ENCODE assay signal across 15 cellular contexts in the genomic region with DNA sequence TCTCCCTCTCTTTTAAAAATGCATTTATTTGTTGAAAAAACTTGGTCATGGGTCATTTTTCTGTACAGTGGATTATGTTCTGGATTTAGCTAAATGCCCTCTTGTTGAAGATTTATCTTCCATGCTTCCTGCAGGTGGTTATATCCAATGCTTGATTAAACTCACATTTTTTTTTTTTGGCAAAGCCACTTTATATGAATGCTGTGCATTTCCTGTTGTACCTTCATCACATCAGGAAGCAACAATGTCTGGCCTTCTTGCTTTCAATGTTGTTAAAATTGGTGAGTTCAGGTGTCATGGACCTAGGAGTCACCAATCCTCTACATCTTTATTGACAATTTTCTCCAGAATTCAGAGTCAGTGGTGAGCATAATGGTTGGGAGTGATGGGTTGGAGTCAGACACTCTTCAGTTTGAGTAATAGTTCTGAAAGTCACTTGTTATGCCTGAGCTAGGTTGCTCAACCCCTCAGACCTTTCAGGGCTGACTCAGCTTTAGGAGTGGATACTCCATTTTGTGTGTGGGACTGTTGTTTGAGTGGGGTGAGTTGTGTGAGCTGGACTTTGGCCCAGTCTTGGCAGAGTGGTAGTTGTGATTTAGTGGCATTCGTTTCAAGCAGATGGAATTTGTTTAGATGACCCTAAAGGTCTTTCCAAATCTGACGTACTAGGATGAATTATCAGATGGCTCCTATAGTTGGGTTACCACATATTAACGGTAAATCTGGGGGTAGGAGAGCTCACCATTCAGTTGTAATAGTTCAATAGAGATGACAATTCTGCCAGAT.
DNase-seq lines count a peak whose midpoint lies in the region; ATAC-seq and TF ChIP-seq lines count a peak whose summit lies in the region.
"Had no signal": no experiment of that assay in that cellular context is flagged by ENCODE, and none has a peak within 500 bp of the region (broad histone marks: within the 10 kb centered on the region; RNA-seq: fewer than 3 reads in every experiment).

No MANE protein-coding gene starts in this region.

- in situ Hi-C loops in G401 (cut with HindIII; ENCODE audit: low sequenced_read_pairs), result no loop called here

- H4K20me1 ChIP-seq in osteoblast (ENCODE audit: insufficient read depth, low read length), result no peaks in the 10 kb centered on the region
- no peaks in the 10 kb centered on the region for H4K20me1 ChIP-seq in GM23338 (replicated peaks; ENCODE audit: insufficient read depth)

- H3K27ac Mint-ChIP-seq in GM23338, result no peak overlapping the region; the same call in 1 of the 2 replicates
- H3K27ac Mint-ChIP-seq: endodermal cell had no signal

- H3K4me1 Mint-ChIP-seq in GM23338, result 0 out of 3 replicates have a peak, but pooled peaks cover 2% of the 10 kb centered on the region
- H3K4me1 Mint-ChIP-seq: endodermal cell had no signal

- peak; percentile 79 for DNase-seq in AG20443 (ENCODE audit: low spot score)
- DNase-seq in HT1080 (ENCODE audit: low read depth), result peak; percentile 46
- DNase-seq in epithelial cell of proximal tubule (ENCODE audit: low read depth), result peak; percentile 89
- DNase-seq in osteoblast (ENCODE audit: insufficient read length, low spot score, missing footprints), result peak; percentile 83
- DNase-seq in GM23338 (ENCODE audit: low spot score), result no peak
- no peak for DNase-seq in G401 (ENCODE audit: low spot score)
- DNase-seq: activated naive CD4-positive, alpha-beta T cell treated with Interleukin-2 at 50 U/mL for 16 hours; endodermal cell; KG1; naive thymus-derived CD8-positive, alpha-beta T cell; NCI-H446 treated with DMSO at 0.1 percent for 48 hours; stimulated activated CD4-positive, alpha-beta T cell treated with anti-CD3 and anti-CD28 coated beads, Interleukin-2, amount 100 ng/mL, for 24 hours; stomach had no signal

- H3K4me3 ChIP-seq in epithelial cell of proximal tubule (ENCODE audit: low read depth, low read length), result no peak overlapping the region
- no peak overlapping the region for H3K4me3 ChIP-seq in osteoblast (ENCODE audit: insufficient read depth, low read length)
- H3K4me3 ChIP-seq in GM23338, result no peak overlapping the region
- H3K4me3 ChIP-seq: stomach had no signal

- H3K27me3 Mint-ChIP-seq in GM23338 (ENCODE audit: insufficient read depth, low read depth, poor library complexity), result no peaks in the 10 kb centered on the region

- no peak overlapping the region for H3K4me3 Mint-ChIP-seq in GM23338
- H3K4me3 Mint-ChIP-seq: endodermal cell; naive thymus-derived CD8-positive, alpha-beta T cell had no signal

- H3K79me2 ChIP-seq in osteoblast (ENCODE audit: insufficient read depth, low read length), result no peaks in the 10 kb centered on the region
- no peaks in the 10 kb centered on the region for H3K79me2 ChIP-seq in GM23338 (replicated peaks; ENCODE audit: insufficient read depth)

- no peaks in the 10 kb centered on the region for H3K9me3 ChIP-seq in osteoblast (ENCODE audit: low read depth, low read length)
- H3K9me3 ChIP-seq: stomach had no signal

- no peak for TF ChIP-seq CTCF in epithelial cell of proximal tubule (conservative IDR thresholded peaks at IDR 0.05; ENCODE audit: low read depth, low read length)
- no peak for TF ChIP-seq CTCF in osteoblast (IDR thresholded peaks at IDR 0.05; ENCODE audit: extremely low read depth, low read depth, low read length)
- TF ChIP-seq CTCF in GM23338 (conservative IDR thresholded peaks at IDR 0.05; ENCODE audit: low read depth in 2 of 2), result no peak

- H3K9me2 ChIP-seq in GM23338 (ENCODE audit: insufficient read depth), result peaks cover 6% of the 10 kb centered on the region; the same call in 1 of the 2 replicates

- ATAC-seq in HG03135 (IDR thresholded peaks at IDR 0.05; ENCODE audit: unreplicated experiment), result no peak
- ATAC-seq in GM23338, result no peak
- no peak for ATAC-seq in HG03175 (IDR thresholded peaks at IDR 0.05; ENCODE audit: unreplicated experiment)
- ATAC-seq: naive thymus-derived CD8-positive, alpha-beta T cell had no signal

- H3K27me3 ChIP-seq in osteoblast (ENCODE audit: insufficient read depth, low read length) (no peaks in the 10 kb centered on the region), GM23338 (ENCODE audit: insufficient read depth) (no peaks in the 10 kb centered on the region)
- H3K27me3 ChIP-seq: stomach had no signal

- H3K36me3 ChIP-seq in osteoblast (ENCODE audit: insufficient read depth, low read length), result no peaks in the 10 kb centered on the region
- H3K36me3 ChIP-seq in GM23338 (ENCODE audit: insufficient read depth), result no peaks in the 10 kb centered on the region
- H3K36me3 ChIP-seq: stomach had no signal

- H3K9me3 Mint-ChIP-seq in GM23338, result no peaks in the 10 kb centered on the region; the same call in 2 of the 3 replicates
- H3K9me3 Mint-ChIP-seq: endodermal cell; naive thymus-derived CD8-positive, alpha-beta T cell had no signal

- H2AFZ ChIP-seq in osteoblast (ENCODE audit: low read length) (no peak overlapping the region), GM23338 (no peak overlapping the region)

- H3F3A ChIP-seq in GM23338 (replicated peaks; ENCODE audit: low read depth), result no peaks in the 10 kb centered on the region

- no peaks in the 10 kb centered on the region; the same call in 2 of the 3 replicates for H3K36me3 Mint-ChIP-seq in GM23338 (ENCODE audit: low read depth)
- H3K36me3 Mint-ChIP-seq: naive thymus-derived CD8-positive, alpha-beta T cell had no signal

- H3K4me1 ChIP-seq in osteoblast (ENCODE audit: insufficient read depth, low read length), result peaks cover 41% of the 10 kb centered on the region
- H3K4me1 ChIP-seq in GM23338 (ENCODE audit: insufficient read depth), result no peaks in the 10 kb centered on the region

- H3K4me2 ChIP-seq in osteoblast (ENCODE audit: insufficient read depth, low read length) (peak overlapping the region; percentile 13), GM23338 (no peak overlapping the region)

- H3K27ac ChIP-seq in osteoblast (ENCODE audit: low read depth, low read length), result peak overlapping the region; percentile 93
- no peak overlapping the region for H3K27ac ChIP-seq in GM23338 (ENCODE audit: low read depth)

TF ChIP-seq in GM23338, 12 proteins besides CTCF, POLR2A, EP300 and RAD21 (continues in another document):
- TF ChIP-seq JUNB (IDR thresholded peaks at IDR 0.05; ENCODE audit: unreplicated experiment), result no peak
- no peak for TF ChIP-seq ZNF114 (CRISPR knock-in tag; IDR thresholded peaks at IDR 0.05)
- TF ChIP-seq EZH2phosphoT487 (IDR thresholded peaks at IDR 0.05; ENCODE audit: unreplicated experiment), result no peak
- no peak for TF ChIP-seq ZNF331 (CRISPR knock-in tag; IDR thresholded peaks at IDR 0.05; ENCODE audit: low read depth)
- TF ChIP-seq EZH2 (IDR thresholded peaks at IDR 0.05; ENCODE audit: low read depth, unreplicated experiment), result no peak
- TF ChIP-seq, protein P1, sequence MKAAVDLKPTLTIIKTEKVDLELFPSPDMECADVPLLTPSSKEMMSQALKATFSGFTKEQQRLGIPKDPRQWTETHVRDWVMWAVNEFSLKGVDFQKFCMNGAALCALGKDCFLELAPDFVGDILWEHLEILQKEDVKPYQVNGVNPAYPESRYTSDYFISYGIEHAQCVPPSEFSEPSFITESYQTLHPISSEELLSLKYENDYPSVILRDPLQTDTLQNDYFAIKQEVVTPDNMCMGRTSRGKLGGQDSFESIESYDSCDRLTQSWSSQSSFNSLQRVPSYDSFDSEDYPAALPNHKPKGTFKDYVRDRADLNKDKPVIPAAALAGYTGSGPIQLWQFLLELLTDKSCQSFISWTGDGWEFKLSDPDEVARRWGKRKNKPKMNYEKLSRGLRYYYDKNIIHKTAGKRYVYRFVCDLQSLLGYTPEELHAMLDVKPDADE (IDR thresholded peaks at IDR 0.05), result no peak
- TF ChIP-seq STAT1 (IDR thresholded peaks at IDR 0.05; ENCODE audit: unreplicated experiment), result no peak
- no peak for TF ChIP-seq CREB1 (CRISPR knock-in tag; IDR thresholded peaks at IDR 0.05; ENCODE audit: low read depth)

Comparison
In these comparisons a context has a peak if more than half of its experiments do, and no peak if none do; other contexts are left out.
1. DNase-seq: peak in AG20443 (single experiment), HT1080 (single experiment), epithelial cell of proximal tubule (single experiment) and osteoblast (single experiment); none in GM23338 (single experiment) and G401 (single experiment).